8 cellular contexts compared by ENCODE assay signal in genomic region chr15:53197426-53197839, GRCh38.
DNase-seq lines count a peak whose midpoint lies in the region; ATAC-seq, FAIRE-seq and TF ChIP-seq lines count a peak whose summit lies in the region.

No MANE protein-coding gene starts in this region.

- no peak for FAIRE-seq in pancreas (lab: Jason Lieb, UNC)

- POLR2A ChIA-PET in AG04450 (lab: Yijun Ruan, JAX) = no interaction called here

- intact Hi-C loops in pancreas (cut with DNase I) = loop anchor here in 2 of 3 donors (5.0 kb wide), 2 partner anchors 405 to 415 kb away; partner anchors contain the start of gene ONECUT1 (in 1 of the 2)

- TF ChIP-seq CTCF in AG04450 (IDR thresholded peaks at IDR 0.05; ENCODE audit: low read depth, low read length) = peak; percentile 42
- TF ChIP-seq CTCF in pancreas (IDR thresholded peaks at IDR 0.05) = peak; percentile 84 to 96 (median 92)

- DNase-seq in AG04450 (ENCODE audit: low read depth, low spot score) = no peak
- DNase-seq in NCI-H446 (lab: John Stamatoyannopoulos, UW) = peak; percentile 48 to 86
- DNase-seq in activated CD8-positive, alpha-beta memory T cell treated with anti-CD3 and anti-CD28 coated beads for 24 hours = peak; percentile 57
- DNase-seq in foreskin melanocyte = peak; percentile 67
- peak; percentile 64 to 89 (median 80) for DNase-seq in pancreas
- no peak for DNase-seq in amniotic stem cell (lab: John Stamatoyannopoulos, UW)

- H3K36me3 ChIP-seq in pancreas = no peaks in the 10 kb centered on the region

- CTCF ChIA-PET in AG04450 (lab: Charles Lee) = no interaction called here

- H3K27ac ChIP-seq in AG04450 (ENCODE audit: low read depth, low read length) = no peak overlapping the region
- no peak overlapping the region for H3K27ac ChIP-seq in pancreas

- H3K9me3 ChIP-seq in AG04450 (ENCODE audit: control insufficient read depth, insufficient read depth, low read length) = peaks cover 21% of the 10 kb centered on the region
- H3K9me3 ChIP-seq in pancreas = no peaks in the 10 kb centered on the region

- ATAC-seq in GM18505 (IDR thresholded peaks at IDR 0.05; ENCODE audit: unreplicated experiment) = peak; percentile 95
- ATAC-seq in HG03139 (IDR thresholded peaks at IDR 0.05; ENCODE audit: unreplicated experiment) = peak; percentile 92
- peak; percentile 98 to 100 (median 99) for ATAC-seq in pancreas

- no peaks in the 10 kb centered on the region for H3K4me1 ChIP-seq in pancreas

- no peak for TF ChIP-seq POLR2A in GM18505 (IDR thresholded peaks at IDR 0.05; ENCODE audit: borderline replicate concordance, extremely low read depth, insufficient read depth, insufficient read length)

- 2% methylated on average over 23 of the region's 23 CpGs for WGBS in pancreas, 2 donors

- no peak overlapping the region for H3K4me3 ChIP-seq in AG04450 (ENCODE audit: low read depth, low read length)
- peak overlapping the region in 2 of 4 donors; percentile 3 to 28 for H3K4me3 ChIP-seq in pancreas

- H3K27me3 ChIP-seq in AG04450 (ENCODE audit: control insufficient read depth, insufficient read depth, low read length) = no peaks in the 10 kb centered on the region
- no peaks in the 10 kb centered on the region for H3K27me3 ChIP-seq in pancreas

Comparison
In these comparisons a context has a peak if more than half of its experiments do, and no peak if none do; other contexts are left out.
1. DNase-seq: peak in NCI-H446 (2 of 2), activated CD8-positive, alpha-beta memory T cell treated with anti-CD3 and anti-CD28 coated beads for 24 hours (single experiment), foreskin melanocyte (single experiment) and pancreas (6 of 6); none in AG04450 (single experiment) and amniotic stem cell (single experiment).
2. Peak in every context shown above with its lines, with median percentiles within 50 percentile points of each other: ATAC-seq.